ENCODE assay signal across 24 cellular contexts in genomic region chr4:20028694-20029093, GRCh38.
A peak's percentile ranks its signal among the peaks of the same experiment; 100 is the strongest.
DNase-seq lines count a peak whose midpoint lies in the region; ATAC-seq lines count a peak whose summit lies in the region.
"Had no signal": no experiment of that assay in that cellular context is flagged by ENCODE, and none has a peak within 500 bp of the region (broad histone marks: within the 10 kb centered on the region; RNA-seq: fewer than 3 reads in every experiment).

No MANE protein-coding gene starts in this region.

- H3K9ac ChIP-seq in adipocyte (ENCODE audit: low read length) (no peak overlapping the region), skeletal muscle satellite cell (ENCODE audit: low read depth, low read length) (no peak overlapping the region)
- H3K9ac ChIP-seq: BLaER1, parathyroid adenoma had no signal

- H3K9me3 ChIP-seq in adipocyte (ENCODE audit: control insufficient read depth, low read length) (no peaks in the 10 kb centered on the region), skeletal muscle satellite cell (replicated peaks; ENCODE audit: low read length) (no peaks in the 10 kb centered on the region), SJCRH30 (replicated peaks) (no peaks in the 10 kb centered on the region)
- H3K9me3 ChIP-seq: BLaER1, heart left ventricle, vagina had no signal

- no peak overlapping the region for H3K4me3 ChIP-seq in adipocyte (ENCODE audit: low read length)
- H3K4me3 ChIP-seq in skeletal muscle satellite cell (ENCODE audit: low read length), result no peak overlapping the region
- H3K4me3 ChIP-seq in SJCRH30, result no peak overlapping the region
- H3K4me3 ChIP-seq: BLaER1, heart left ventricle, vagina had no signal

- DNase-seq in HPDE6-E6E7 (ENCODE audit: extremely low spot score), result peak; percentile 15
- DNase-seq in adipocyte (ENCODE audit: low read depth), result peak; percentile 41
- DNase-seq in fibroblast of peridontal ligament (ENCODE audit: extremely low read depth), result peak; percentile 45
- DNase-seq in SJCRH30, result no peak
- DNase-seq in NCI-H2029 (lab: John Stamatoyannopoulos, UW), result no peak
- DNase-seq: activated CD4-positive, alpha-beta memory T cell treated with anti-CD3 and anti-CD28 coated beads, Interleukin-2, amount 10 ng/mL, durations not matched to agents 7 days and 5 days; activated naive CD4-positive, alpha-beta T cell treated with anti-CD3 and anti-CD28 coated beads, Interleukin-2, amount 10 ng/mL, durations not matched to agents 7 days and 5 days; activated T-cell treated with anti-CD3 and anti-CD28 coated beads, Interleukin-2, amount 50 U/mL, for 1 hour; cortex of kidney; heart left ventricle; immature natural killer cell; MM.1S; naive B cell; NCI-H187; NCI-H446; stimulated activated CD4-positive, alpha-beta T cell treated with anti-CD3 and anti-CD28 coated beads, Interleukin-4, amount 100 ng/mL, for 24 hours; substantia nigra; T-helper 1 cell had no signal

- no peaks in the 10 kb centered on the region for H3K27me3 ChIP-seq in adipocyte (replicated peaks; ENCODE audit: control insufficient read depth, insufficient read depth, low read length)
- no peaks in the 10 kb centered on the region for H3K27me3 ChIP-seq in skeletal muscle satellite cell (ENCODE audit: control insufficient read depth, insufficient read depth, low read length)
- H3K27me3 ChIP-seq in SJCRH30, result no peaks in the 10 kb centered on the region
- H3K27me3 ChIP-seq: BLaER1, heart left ventricle, vagina had no signal

- no peak overlapping the region for H3K27ac ChIP-seq in SJCRH30
- H3K27ac ChIP-seq: BLaER1, heart left ventricle, parathyroid adenoma, vagina had no signal

- H3K4me1 ChIP-seq in adipocyte (ENCODE audit: control insufficient read depth, insufficient read depth, low read length) (peaks cover 4% of the 10 kb centered on the region), skeletal muscle satellite cell (ENCODE audit: control insufficient read depth, insufficient read depth, low read length) (peaks cover 20% of the 10 kb centered on the region), SJCRH30 (no peaks in the 10 kb centered on the region)
- H3K4me1 ChIP-seq: BLaER1, heart left ventricle, parathyroid adenoma, vagina had no signal

- peak overlapping the region; percentile 1 for H3K4me2 ChIP-seq in skeletal muscle satellite cell (ENCODE audit: low read length)
- H3K4me2 ChIP-seq: BLaER1 had no signal

- ATAC-seq in GM19324 (IDR thresholded peaks at IDR 0.05; ENCODE audit: low FRiP score, unreplicated experiment), result no peak
- ATAC-seq: heart left ventricle, HepG2 had no signal

- no peaks in the 10 kb centered on the region for H3K36me3 ChIP-seq in adipocyte (ENCODE audit: control insufficient read depth, insufficient read depth, low read length, severe bottlenecking)
- H3K36me3 ChIP-seq in skeletal muscle satellite cell (ENCODE audit: insufficient read depth, low read length), result no peaks in the 10 kb centered on the region
- H3K36me3 ChIP-seq in SJCRH30, result no peaks in the 10 kb centered on the region
- H3K36me3 ChIP-seq: BLaER1, heart left ventricle, vagina had no signal

Comparison
In these comparisons a context has a peak if more than half of its experiments do, and no peak if none do; other contexts are left out.
1. DNase-seq: peak in HPDE6-E6E7 (single experiment), adipocyte (single experiment) and fibroblast of peridontal ligament (single experiment); none in SJCRH30 (0 of 2) and NCI-H2029 (single experiment).